ENCODE assay signal across 12 cellular contexts in the genomic region with DNA sequence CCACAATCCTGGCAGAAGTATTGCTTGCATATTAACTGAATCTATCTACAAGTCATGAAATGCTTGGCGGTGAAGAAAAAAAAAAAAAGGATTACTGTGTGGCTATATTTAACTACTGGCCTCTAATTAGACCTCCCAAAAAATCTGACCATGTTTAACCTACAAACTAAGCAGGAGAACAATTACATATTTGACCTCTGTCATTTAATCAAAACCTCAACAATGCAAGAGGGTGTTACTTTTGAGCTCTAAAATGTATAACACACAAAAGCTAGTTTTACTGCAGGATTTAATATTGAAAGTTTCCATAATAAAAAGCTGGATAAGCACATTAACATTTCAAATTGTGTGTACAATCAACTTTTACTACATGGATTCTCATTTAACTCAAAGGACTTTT. TPM values are rescaled to one million over a fixed set of nuclear protein-coding genes. Genes with fewer than 3 reads are reported as not detected.
A peak's percentile ranks its signal among the peaks of the same experiment; 100 is the strongest.
DNase-seq lines count a peak whose midpoint lies in the region; TF ChIP-seq lines count a peak whose summit lies in the region.
"Had no signal": no experiment of that assay in that cellular context is flagged by ENCODE, and none has a peak within 500 bp of the region (broad histone marks: within the 10 kb centered on the region; RNA-seq: fewer than 3 reads in every experiment).

No MANE protein-coding gene starts in this region.

- peak overlapping the region; percentile 98 for H3K27ac Mint-ChIP-seq in T-helper 1 cell treated with Interleukin-12 subunit alpha and Interleukin-12 subunit beta and Interleukin-4 antibody, amounts not matched to agents 30 μg/mL and 1 μg/mL, for 36 hours

- peaks cover 7% of the 10 kb centered on the region for H3K4me1 ChIP-seq in mammary epithelial cell (ENCODE audit: insufficient read depth, low read length)
- no peaks in the 10 kb centered on the region for H3K4me1 ChIP-seq in parathyroid adenoma
- no peaks in the 10 kb centered on the region for H3K4me1 ChIP-seq in testis

- peak overlapping the region; percentile 54 for H3K4me2 ChIP-seq in mammary epithelial cell (ENCODE audit: insufficient read depth, low read depth, low read length)
- H3K4me2 ChIP-seq in parathyroid adenoma (ENCODE audit: low read length): no peak overlapping the region

- H3K4me3 Mint-ChIP-seq in T-helper 1 cell treated with Interleukin-12 subunit alpha and Interleukin-12 subunit beta and Interleukin-4 antibody, amounts not matched to agents 30 μg/mL and 1 μg/mL, for 36 hours: peak overlapping the region; percentile 98

- intact Hi-C loops in mammary epithelial cell (cut with micrococcal nuclease) (no loop called here), testis (cut with DNase I; ENCODE audit: low total_unique reads) (no loop called here)

- H3K79me2 ChIP-seq in mammary epithelial cell (ENCODE audit: insufficient read depth, low read length) (no peaks in the 10 kb centered on the region), parathyroid adenoma (no peaks in the 10 kb centered on the region)

- H4K20me1 ChIP-seq in mammary epithelial cell (ENCODE audit: insufficient read depth, low read length): no peaks in the 10 kb centered on the region

- H3K27me3 ChIP-seq in mammary epithelial cell (ENCODE audit: insufficient read depth, low read length) (no peaks in the 10 kb centered on the region), parathyroid adenoma (ENCODE audit: control insufficient read depth, insufficient read depth, low read length) (no peaks in the 10 kb centered on the region), testis (no peaks in the 10 kb centered on the region)

- TF ChIP-seq POLR2A in testis (IDR thresholded peaks at IDR 0.05): no peak

- no TSS peak for BruUV-seq in mammary epithelial cell (replicated peaks; lab: Mats Ljungman, UMichigan)

- DNase-seq in T-helper 1 cell: no peak
- no peak for DNase-seq in mammary epithelial cell
- no peak for DNase-seq in testis
- no peak for DNase-seq in HuH-7.5 (ENCODE audit: low spot score)
- DNase-seq in NCI-H2081 (lab: John Stamatoyannopoulos, UW): no peak
- DNase-seq: cerebellar nuclear complex, Kasumi-1, nucleus accumbens had no signal

- dilution Hi-C loops in mammary epithelial cell (cut with HindIII; ENCODE audit: low sequenced_read_pairs): no loop called here

- H3K4me3 ChIP-seq in mammary epithelial cell (replicated peaks in 1 of 3; ENCODE audit: insufficient read depth in 1 of 3, low read depth in 2 of 3, low read length in 3 of 3) (peak overlapping the region; percentile 20 to 40 (median 25)), parathyroid adenoma (ENCODE audit: low read depth, low read length) (peak overlapping the region; percentile 16), testis (no peak overlapping the region)

- in situ Hi-C loops in mammary epithelial cell (cut with MboI; ENCODE audit: low sequenced_read_pairs in 2 of 2): no loop called here

- 0% methylated on average over 1 of the region's 1 CpG for WGBS in mammary epithelial cell (ENCODE audit: low coverage, missing lambda C conversion rate)
- WGBS in testis, 2 donors: 39 to 60% methylated on average over 1 of the region's 1 CpG

- TF ChIP-seq CTCF in mammary epithelial cell (conservative IDR thresholded peaks at IDR 0.05 in 1 of 2, IDR thresholded peaks at IDR 0.05 in 1 of 2; ENCODE audit: extremely low read depth in 1 of 2, insufficient read depth in 1 of 2, low read depth in 1 of 2, low read length in 2 of 2) (no peak), parathyroid adenoma (IDR thresholded peaks at IDR 0.05) (no peak), testis (IDR thresholded peaks at IDR 0.05) (no peak)

- peaks cover 27% of the 10 kb centered on the region for H3K36me3 ChIP-seq in KOPT-K1 (ENCODE audit: insufficient read depth, low read length)
- no peaks in the 10 kb centered on the region for H3K36me3 ChIP-seq in mammary epithelial cell (ENCODE audit: insufficient read depth, low read length)
- H3K36me3 ChIP-seq in parathyroid adenoma (ENCODE audit: control insufficient read depth, insufficient read depth, low read length): no peaks in the 10 kb centered on the region
- no peaks in the 10 kb centered on the region for H3K36me3 ChIP-seq in testis (ENCODE audit: low read depth, missing control alignments)

- H3K4me1 Mint-ChIP-seq in T-helper 1 cell treated with Interleukin-12 subunit alpha and Interleukin-12 subunit beta and Interleukin-4 antibody, amounts not matched to agents 30 μg/mL and 1 μg/mL, for 36 hours (ENCODE audit: low read depth): peaks cover 40% of the 10 kb centered on the region

- H3K36me3 Mint-ChIP-seq in T-helper 1 cell treated with Interleukin-12 subunit alpha and Interleukin-12 subunit beta and Interleukin-4 antibody, amounts not matched to agents 30 μg/mL and 1 μg/mL, for 36 hours (ENCODE audit: low read depth): peaks cover 33% of the 10 kb centered on the region

- H2AFZ ChIP-seq in mammary epithelial cell (ENCODE audit: low read depth, low read length): no peak overlapping the region
- H2AFZ ChIP-seq in parathyroid adenoma: no peak overlapping the region

- no peak overlapping the region for H3K9ac ChIP-seq in mammary epithelial cell (ENCODE audit: insufficient read depth, low read length)
- H3K9ac ChIP-seq in parathyroid adenoma: no peak overlapping the region

- H3K9me3 Mint-ChIP-seq in T-helper 1 cell treated with Interleukin-12 subunit alpha and Interleukin-12 subunit beta and Interleukin-4 antibody, amounts not matched to agents 30 μg/mL and 1 μg/mL, for 36 hours: no peaks in the 10 kb centered on the region

- peak overlapping the region; percentile 88 for H3K27ac ChIP-seq in KOPT-K1 (ENCODE audit: low read depth, low read length, poor library complexity, severe bottlenecking)
- H3K27ac ChIP-seq in mammary epithelial cell (ENCODE audit: insufficient read depth, low read depth, low read length): no peak overlapping the region
- no peak overlapping the region for H3K27ac ChIP-seq in parathyroid adenoma
- H3K27ac ChIP-seq in testis: no peak overlapping the region
- H3K27ac ChIP-seq: 22Rv1 had no signal

- no peaks in the 10 kb centered on the region for H3K9me3 ChIP-seq in KOPT-K1 (ENCODE audit: insufficient read depth, low read length, poor library complexity, severe bottlenecking)
- H3K9me3 ChIP-seq in mammary epithelial cell (replicated peaks; ENCODE audit: insufficient read depth, low read length): no peaks in the 10 kb centered on the region
- H3K9me3 ChIP-seq in parathyroid adenoma (ENCODE audit: control insufficient read depth, low read length): no peaks in the 10 kb centered on the region
- H3K9me3 ChIP-seq in testis: no peaks in the 10 kb centered on the region

- CTCF ChIA-PET in mammary epithelial cell (lab: Charles Lee; ENCODE audit: low non-redundant PET): no interaction called here

- H3K27me3 Mint-ChIP-seq in T-helper 1 cell treated with Interleukin-12 subunit alpha and Interleukin-12 subunit beta and Interleukin-4 antibody, amounts not matched to agents 30 μg/mL and 1 μg/mL, for 36 hours (ENCODE audit: low read depth): no peaks in the 10 kb centered on the region

RNA-seq across cellular contexts. Expression of gene ITM2A, which starts 1.5 kb away (rescaled TPM):
- total RNA-seq in mammary epithelial cell (10 to 100 TPM in 1 of 2 donors, not detected in 1; 31.5 TPM), testis (10 to 100 TPM in 1 of 2 donors, 1 to 10 TPM in 1; 6.8 to 24.7 TPM)
- polyA plus RNA-seq in mammary epithelial cell (27.9 TPM), testis (ENCODE audit: insufficient read depth, low read depth, low replicate concordance) (45.1 TPM)
- polyA minus RNA-seq in mammary epithelial cell: 19.8 TPM

Comparison
In these comparisons a context has a peak if more than half of its experiments do, and no peak if none do; other contexts are left out.
1. H3K4me3 ChIP-seq: peak in mammary epithelial cell (3 of 3) and parathyroid adenoma (single experiment); none in testis (0 of 2).